Comparison of ENCODE assay signal across 17 cellular contexts in the genomic region with DNA sequence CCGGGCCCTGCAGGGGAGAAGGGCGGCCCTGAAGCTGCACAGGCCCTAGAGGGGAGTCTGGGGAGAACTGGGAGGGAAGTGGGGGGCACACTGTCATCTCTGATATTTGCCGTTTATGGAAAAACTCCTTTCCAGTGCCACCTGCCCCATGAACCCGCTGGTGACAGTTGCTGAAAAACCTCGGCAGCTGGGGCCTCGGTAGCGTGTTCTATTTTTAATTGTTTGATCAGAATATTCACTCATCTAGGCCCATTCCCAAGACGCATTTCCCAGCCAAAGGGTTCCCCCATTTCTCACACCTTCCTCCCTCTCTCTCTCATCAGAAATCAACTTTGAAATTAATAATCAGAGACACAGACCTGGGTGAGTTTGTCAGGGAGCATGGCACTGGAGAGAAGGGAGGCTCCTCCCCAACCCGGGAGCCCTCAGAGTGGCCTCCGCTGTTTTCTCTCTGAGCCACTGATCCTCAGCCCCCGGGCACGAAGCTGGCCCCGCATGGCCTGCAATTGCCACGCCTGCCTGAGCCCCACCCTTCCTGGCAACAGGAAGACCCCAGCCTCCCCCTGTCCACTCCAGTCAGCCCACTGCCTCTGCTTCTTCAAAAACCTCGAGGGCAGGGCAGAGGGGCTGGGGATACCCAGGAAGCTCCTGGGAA.
DNase-seq lines count a peak whose midpoint lies in the region; ATAC-seq and TF ChIP-seq lines count a peak whose summit lies in the region.
"Had no signal": no experiment of that assay in that cellular context is flagged by ENCODE, and none has a peak within 500 bp of the region (broad histone marks: within the 10 kb centered on the region; RNA-seq: fewer than 3 reads in every experiment).

No MANE protein-coding gene starts in this region.

- BruUV-seq in Panc1 (replicated peaks; lab: Mats Ljungman, UMichigan): no TSS peak

- no peak overlapping the region for H3K4me2 ChIP-seq in mesendoderm (ENCODE audit: low read length)
- H3K4me2 ChIP-seq: KMS-11 had no signal

- no peak overlapping the region for H4K8ac ChIP-seq in mesendoderm (ENCODE audit: low read depth, low read length)

- peak overlapping the region; percentile 38 for H3K56ac ChIP-seq in mesendoderm (ENCODE audit: low read length)

- TF ChIP-seq CTCF in Panc1 (IDR thresholded peaks at IDR 0.05): no peak
- no peak for TF ChIP-seq CTCF in spleen (IDR thresholded peaks at IDR 0.05 in 8 of 11, conservative IDR thresholded peaks at IDR 0.05 in 3 of 11)
- TF ChIP-seq CTCF in CD4-positive, alpha-beta T cell (IDR thresholded peaks at IDR 0.05): no peak

- no peak overlapping the region for H3K23ac ChIP-seq in mesendoderm (ENCODE audit: low read length)

- H3K4me1 Mint-ChIP-seq in CD4-positive, alpha-beta T cell (ENCODE audit: low read depth): no peaks in the 10 kb centered on the region
- H3K4me1 Mint-ChIP-seq: activated CD4-positive, alpha-beta memory T cell treated with anti-CD3 and anti-CD28 coated beads, Interleukin-2, amount 10 ng/mL, durations not matched to agents 7 days and 5 days had no signal

- H3K4me3 ChIP-seq in Panc1 (ENCODE audit: low read depth in 2 of 2, low read length in 2 of 2) (no peak overlapping the region), esophagus (ENCODE audit: low read depth in 1 of 2, low read length in 2 of 2) (no peak overlapping the region), mesendoderm (ENCODE audit: low read length) (no peak overlapping the region), spleen (no peak overlapping the region)

- intact Hi-C loops in Panc1 (cut with micrococcal nuclease; ENCODE audit: unreplicated experiment): loop anchor here (5.0 kb wide), 1 partner anchor 158 kb away; no protein-coding TSS in a partner anchor
- intact Hi-C loops in spleen (cut with DNase I; ENCODE audit: low total_unique reads): loop anchor here (10.0 kb wide), 1 partner anchor 109 kb away; a partner anchor contains a TSS
- intact Hi-C loops in CD4-positive, alpha-beta T cell (cut with DNase I, micrococcal nuclease): no loop called here

- H3K27me3 Mint-ChIP-seq in CD4-positive, alpha-beta T cell: no peaks in the 10 kb centered on the region
- H3K27me3 Mint-ChIP-seq: activated CD4-positive, alpha-beta memory T cell treated with anti-CD3 and anti-CD28 coated beads, Interleukin-2, amount 10 ng/mL, durations not matched to agents 7 days and 5 days; B cell had no signal

- H3K79me2 ChIP-seq in mesendoderm (ENCODE audit: control insufficient read depth, insufficient read depth, low read length): no peaks in the 10 kb centered on the region
- H3K79me2 ChIP-seq: parathyroid adenoma had no signal

- H2BK5ac ChIP-seq in mesendoderm (ENCODE audit: low read length): no peak overlapping the region

- H4K5ac ChIP-seq in mesendoderm (ENCODE audit: low read length): no peak overlapping the region

- no peak overlapping the region for H2AK5ac ChIP-seq in mesendoderm (ENCODE audit: low read length)

- H3K27ac Mint-ChIP-seq in CD4-positive, alpha-beta T cell: no peak overlapping the region
- H3K27ac Mint-ChIP-seq: activated CD4-positive, alpha-beta memory T cell treated with anti-CD3 and anti-CD28 coated beads, Interleukin-2, amount 10 ng/mL, durations not matched to agents 7 days and 5 days; B cell; immature natural killer cell had no signal

- H2BK15ac ChIP-seq in mesendoderm (replicated peaks; ENCODE audit: low read depth): no peak overlapping the region

- 64% methylated on average over 15 of the region's 15 CpGs for WGBS in esophagus, 2 donors
- WGBS in mesendoderm (ENCODE audit: extremely low coverage, insufficient coverage, low lambda C conversion rate): no CpG with 5 or more reads among the region's 15 CpGs
- 76 to 83% (median 80%) methylated on average over 14 to 15 of the region's 15 CpGs for WGBS in spleen, 5 donors

- POLR2A ChIA-PET in Panc1 (lab: Charles Lee): no interaction called here
- POLR2A ChIA-PET in CD4-positive, alpha-beta T cell (lab: Charles Lee): no interaction called here

- no peak overlapping the region for H3K18ac ChIP-seq in mesendoderm (ENCODE audit: low read length)

- CTCF ChIA-PET in Panc1 (lab: Charles Lee): interaction anchor here (0.5 kb wide), 1 partner anchor 10 kb away, joined by 3 read pairs; no protein-coding TSS in a partner anchor
- CTCF ChIA-PET in CD4-positive, alpha-beta T cell (lab: Charles Lee): no interaction called here

- ATAC-seq in Panc1: no peak
- ATAC-seq in CD4-positive, alpha-beta T cell (ENCODE audit: poor library complexity): no peak
- ATAC-seq in HG03469 (IDR thresholded peaks at IDR 0.05; ENCODE audit: unreplicated experiment): no peak

- H3K27ac ChIP-seq in Panc1 (ENCODE audit: low read length) (peak overlapping the region; percentile 7; the same call in 1 of the 2 replicates), esophagus (ENCODE audit: low read depth in 2 of 2, low read length in 1 of 2) (peak overlapping the region; percentile 15 to 66), mesendoderm (ENCODE audit: low read depth, low read length) (no peak overlapping the region), spleen (peak overlapping the region in 7 of 8 donors; percentile 38 to 71 (median 65)), substantia nigra (ENCODE audit: low read depth, low read length, poor library complexity, severe bottlenecking) (no peak overlapping the region)
- no peak overlapping the region for H3K27ac ChIP-seq in CD4-positive, alpha-beta T cell (ENCODE audit: low read depth, low read length)
- H3K27ac ChIP-seq: KMS-11, parathyroid adenoma had no signal

- H3K9ac ChIP-seq in mesendoderm (ENCODE audit: low read length): no peak overlapping the region
- H3K9ac ChIP-seq: KMS-11, parathyroid adenoma had no signal

- in situ Hi-C loops in Panc1 (cut with HindIII; ENCODE audit: low pct_unique_long_range_greater_than_20kb, low sequenced_read_pairs): no loop called here

- H3K4ac ChIP-seq in mesendoderm (ENCODE audit: low read depth, low read length): no peak overlapping the region

- no peaks in the 10 kb centered on the region for H3K36me3 Mint-ChIP-seq in CD4-positive, alpha-beta T cell (ENCODE audit: low read depth)
- H3K36me3 Mint-ChIP-seq: immature natural killer cell had no signal

- H3K9me3 ChIP-seq in Panc1 (ENCODE audit: control insufficient read depth, insufficient read depth, low read depth, low read length) (no peaks in the 10 kb centered on the region), esophagus (ENCODE audit: control insufficient read depth in 2 of 2, insufficient read depth in 1 of 2, low read depth in 1 of 2, low read length in 1 of 2) (no peaks in the 10 kb centered on the region), spleen (no peaks in the 10 kb centered on the region)
- no peaks in the 10 kb centered on the region for H3K9me3 ChIP-seq in CD4-positive, alpha-beta T cell (ENCODE audit: control insufficient read depth, low read length)

- H3K27me3 ChIP-seq in Panc1 (ENCODE audit: control insufficient read depth, insufficient read depth, low read length) (no peaks in the 10 kb centered on the region), esophagus (ENCODE audit: control insufficient read depth in 1 of 2, insufficient read depth in 2 of 2, low read length in 2 of 2) (no peaks in the 10 kb centered on the region), mesendoderm (ENCODE audit: insufficient read depth, low read length, poor library complexity) (no peaks in the 10 kb centered on the region), spleen (replicated peaks in 1 of 7) (no peaks in the 10 kb centered on the region)
- H3K27me3 ChIP-seq in CD4-positive, alpha-beta T cell (ENCODE audit: control insufficient read depth, insufficient read depth, low read length): no peaks in the 10 kb centered on the region

- H2BK120ac ChIP-seq in mesendoderm (ENCODE audit: low read depth, low read length): no peak overlapping the region

- TF ChIP-seq POLR2A in spleen (IDR thresholded peaks at IDR 0.05): no peak

- DNase-seq in Panc1 (ENCODE audit: low read depth, low spot score): no peak
- no peak for DNase-seq in mesendoderm
- DNase-seq in spleen: no peak
- no peak for DNase-seq in CD4-positive, alpha-beta T cell
- no peak for DNase-seq in substantia nigra (lab: John Stamatoyannopoulos, UW)
- DNase-seq in OCI-M2 (lab: John Stamatoyannopoulos, UW; ENCODE audit: unreplicated experiment): no peak
- DNase-seq: activated CD4-positive, alpha-beta memory T cell treated with anti-CD3 and anti-CD28 coated beads, Interleukin-2, amount 10 ng/mL, durations not matched to agents 7 days and 5 days; DMS53; immature natural killer cell; midbrain; NCI-H1105 treated with DMSO at 0.1 percent for 48 hours; OCI-M1 had no signal

- no peak overlapping the region for H3K4me3 Mint-ChIP-seq in CD4-positive, alpha-beta T cell
- H3K4me3 Mint-ChIP-seq: activated CD4-positive, alpha-beta memory T cell treated with anti-CD3 and anti-CD28 coated beads, Interleukin-2, amount 10 ng/mL, durations not matched to agents 7 days and 5 days; B cell; immature natural killer cell had no signal

- H3K36me3 ChIP-seq in Panc1 (ENCODE audit: control insufficient read depth, insufficient read depth, low read length): no peaks in the 10 kb centered on the region
- peaks cover 0 to 6% of the 10 kb centered on the region in 2 donors for H3K36me3 ChIP-seq in esophagus (ENCODE audit: control insufficient read depth in 2 of 2, insufficient read depth in 2 of 2, low read length in 1 of 2)
- no peaks in the 10 kb centered on the region for H3K36me3 ChIP-seq in mesendoderm (ENCODE audit: control insufficient read depth, insufficient read depth, low read length)
- peaks cover 0 to 6% (median 0%) of the 10 kb centered on the region in 6 donors for H3K36me3 ChIP-seq in spleen

- no peaks in the 10 kb centered on the region for H3K79me1 ChIP-seq in mesendoderm (ENCODE audit: low read length)

- H3K4me1 ChIP-seq in Panc1 (ENCODE audit: control insufficient read depth, insufficient read depth, low read length): peaks cover 31% of the 10 kb centered on the region
- H3K4me1 ChIP-seq in esophagus (ENCODE audit: control insufficient read depth in 2 of 2, insufficient read depth in 2 of 2, low read length in 1 of 2): peaks cover 17 to 41% of the 10 kb centered on the region in 2 donors
- peaks cover 25% of the 10 kb centered on the region for H3K4me1 ChIP-seq in mesendoderm (ENCODE audit: control insufficient read depth, low read depth, low read length)
- peaks cover 0 to 87% (median 33%) of the 10 kb centered on the region in 6 donors for H3K4me1 ChIP-seq in spleen
- H3K4me1 ChIP-seq: parathyroid adenoma had no signal

- H3K9me3 Mint-ChIP-seq in CD4-positive, alpha-beta T cell: no peaks in the 10 kb centered on the region
- H3K9me3 Mint-ChIP-seq: activated CD4-positive, alpha-beta memory T cell treated with anti-CD3 and anti-CD28 coated beads, Interleukin-2, amount 10 ng/mL, durations not matched to agents 7 days and 5 days; immature natural killer cell had no signal

Comparison
In these comparisons a context has a peak if more than half of its experiments do, and no peak if none do; other contexts are left out.
1. H3K27ac ChIP-seq: peak in Panc1 (single experiment), esophagus (2 of 2) and spleen (7 of 8); none in mesendoderm (single experiment), CD4-positive, alpha-beta T cell (single experiment) and substantia nigra (single experiment).
2. intact Hi-C loops: an anchor here in Panc1 (5.0 kb wide) and spleen (10.0 kb wide); none called in CD4-positive, alpha-beta T cell.